ENCODE assay signal across 11 cellular contexts in genomic region chr2:127400897-127401756, GRCh38. TPM values are rescaled to one million over a fixed set of nuclear protein-coding genes. Genes with fewer than 3 reads are reported as not detected.
A peak's percentile ranks its signal among the peaks of the same experiment; 100 is the strongest.
DNase-seq lines count a peak whose midpoint lies in the region; ATAC-seq and TF ChIP-seq lines count a peak whose summit lies in the region.
"Had no signal": no experiment of that assay in that cellular context is flagged by ENCODE, and none has a peak within 500 bp of the region (broad histone marks: within the 10 kb centered on the region; RNA-seq: fewer than 3 reads in every experiment).

No MANE protein-coding gene starts in this region.

- WGBS in GM23248 (ENCODE audit: low coverage in 1 of 2, low lambda C conversion rate in 2 of 2, missing lambda C conversion rate in 2 of 2), 2 experiments: 70 to 71% methylated on average over 33 to 39 of the region's 39 CpGs
- 69 to 76% (median 71%) methylated on average over 33 to 39 of the region's 39 CpGs for WGBS in psoas muscle, 3 donors

- no peak overlapping the region for H2AFZ ChIP-seq in GM23248

- ATAC-seq in esophagus mucosa: peak; percentile 65
- ATAC-seq in psoas muscle: no peak
- ATAC-seq: pancreas had no signal

- H3K9ac ChIP-seq in GM23248: no peak overlapping the region

- intact Hi-C loops in psoas muscle (cut with DNase I): no loop called here

- in situ Hi-C loops in GM23248 (cut with MboI): no loop called here

- no peak overlapping the region for H3K4me2 ChIP-seq in GM23248 (ENCODE audit: unreplicated experiment)

- no peak for TF ChIP-seq CTCF in psoas muscle (IDR thresholded peaks at IDR 0.05)

- DNase-seq in GM23248: peak; percentile 71
- peak; percentile 16 for DNase-seq in NCI-H2196 treated with DMSO at 0.1 percent for 48 hours (lab: John Stamatoyannopoulos, UW; ENCODE audit: unreplicated experiment)
- DNase-seq in psoas muscle: no peak
- DNase-seq in T-helper 1 cell: no peak
- no peak for DNase-seq in NCI-H1436 treated with DMSO at 0.1 percent for 48 hours (lab: John Stamatoyannopoulos, UW)
- DNase-seq in superior temporal gyrus (ENCODE audit: extremely low spot score): no peak
- no peak for DNase-seq in CD1c-positive myeloid dendritic cell (ENCODE audit: extremely low spot score)
- DNase-seq: NCI-H345 had no signal

- no peaks in the 10 kb centered on the region for H3K27me3 ChIP-seq in GM23248 (replicated peaks; ENCODE audit: insufficient read depth)
- H3K27me3 ChIP-seq in psoas muscle (ENCODE audit: insufficient read depth in 3 of 3, low read length in 2 of 3): no peaks in the 10 kb centered on the region
- H3K27me3 ChIP-seq: pancreas had no signal

- H3K36me3 ChIP-seq in GM23248 (ENCODE audit: low read depth) (no peaks in the 10 kb centered on the region), psoas muscle (ENCODE audit: insufficient read depth in 1 of 2, low read depth in 1 of 2) (no peaks in the 10 kb centered on the region)
- H3K36me3 ChIP-seq: pancreas had no signal

- H3K4me1 ChIP-seq in GM23248 (ENCODE audit: insufficient read depth) (peaks cover 22% of the 10 kb centered on the region), psoas muscle (peaks cover 26% of the 10 kb centered on the region)

- H3F3A ChIP-seq in GM23248 (ENCODE audit: insufficient read depth): no peaks in the 10 kb centered on the region

- H3K79me2 ChIP-seq in GM23248 (ENCODE audit: insufficient read depth): no peaks in the 10 kb centered on the region

- H3K27ac ChIP-seq in GM23248: no peak overlapping the region
- peak overlapping the region; percentile 42 for H3K27ac ChIP-seq in psoas muscle
- H3K27ac ChIP-seq: pancreas had no signal

- H3K9me3 ChIP-seq in GM23248 (ENCODE audit: low read depth) (no peaks in the 10 kb centered on the region), psoas muscle (no peaks in the 10 kb centered on the region)
- H3K9me3 ChIP-seq: pancreas had no signal

- H3K9me2 ChIP-seq in GM23248 (ENCODE audit: insufficient read depth): no peaks in the 10 kb centered on the region

- no peaks in the 10 kb centered on the region for H4K20me1 ChIP-seq in GM23248 (ENCODE audit: insufficient read depth)

- H3K4me3 ChIP-seq in GM23248 (no peak overlapping the region), psoas muscle (no peak overlapping the region)
- H3K4me3 ChIP-seq: pancreas had no signal

RNA-seq across cellular contexts. Expression of gene MAP3K2, which starts 13.4 kb away (rescaled TPM):
- 39.6 and 41.0 TPM in 2 replicates for total RNA-seq in GM23248 (2014; rRNA removed; shearing (Covaris generic))
- polyA plus RNA-seq in GM23248 (2016; fragmentation: Nextera tagmentation; extraction: Ambion mirVana) (32.9 and 36.7 TPM in 2 replicates), psoas muscle (10 to 100 TPM in 1 of 3 donors, 1 to 10 TPM in 2; 4.2 to 11.7 (median 7.2) TPM)
- total RNA-seq in esophagus mucosa (30.0 TPM), psoas muscle (10 to 100 TPM; 25.9 to 37.1 (median 30.9) TPM)

RNA-seq across cellular contexts. Expression of gene PROC, which starts 17.1 kb away (rescaled TPM):
- not detected in 2 replicates for total RNA-seq in GM23248 (2014; rRNA removed; shearing (Covaris generic))
- polyA plus RNA-seq in GM23248 (2016; fragmentation: Nextera tagmentation; extraction: Ambion mirVana) (not detected in 2 replicates), psoas muscle (under 1 TPM in 1 of 3 donors, not detected in 2; 0.05 TPM)
- total RNA-seq in esophagus mucosa (0.20 TPM), psoas muscle (under 1 TPM in 1 of 4 donors, not detected in 3; 0.60 TPM)
- total RNA-seq: glomerular endothelial cell had no signal

Comparison
In these comparisons a context has a peak if more than half of its experiments do, and no peak if none do; other contexts are left out.
1. DNase-seq: peak in GM23248 (single experiment) and NCI-H2196 treated with DMSO at 0.1 percent for 48 hours (single experiment); none in psoas muscle (0 of 2), T-helper 1 cell (0 of 5), NCI-H1436 treated with DMSO at 0.1 percent for 48 hours (single experiment), superior temporal gyrus (single experiment) and CD1c-positive myeloid dendritic cell (single experiment).